In the genomic region with DNA sequence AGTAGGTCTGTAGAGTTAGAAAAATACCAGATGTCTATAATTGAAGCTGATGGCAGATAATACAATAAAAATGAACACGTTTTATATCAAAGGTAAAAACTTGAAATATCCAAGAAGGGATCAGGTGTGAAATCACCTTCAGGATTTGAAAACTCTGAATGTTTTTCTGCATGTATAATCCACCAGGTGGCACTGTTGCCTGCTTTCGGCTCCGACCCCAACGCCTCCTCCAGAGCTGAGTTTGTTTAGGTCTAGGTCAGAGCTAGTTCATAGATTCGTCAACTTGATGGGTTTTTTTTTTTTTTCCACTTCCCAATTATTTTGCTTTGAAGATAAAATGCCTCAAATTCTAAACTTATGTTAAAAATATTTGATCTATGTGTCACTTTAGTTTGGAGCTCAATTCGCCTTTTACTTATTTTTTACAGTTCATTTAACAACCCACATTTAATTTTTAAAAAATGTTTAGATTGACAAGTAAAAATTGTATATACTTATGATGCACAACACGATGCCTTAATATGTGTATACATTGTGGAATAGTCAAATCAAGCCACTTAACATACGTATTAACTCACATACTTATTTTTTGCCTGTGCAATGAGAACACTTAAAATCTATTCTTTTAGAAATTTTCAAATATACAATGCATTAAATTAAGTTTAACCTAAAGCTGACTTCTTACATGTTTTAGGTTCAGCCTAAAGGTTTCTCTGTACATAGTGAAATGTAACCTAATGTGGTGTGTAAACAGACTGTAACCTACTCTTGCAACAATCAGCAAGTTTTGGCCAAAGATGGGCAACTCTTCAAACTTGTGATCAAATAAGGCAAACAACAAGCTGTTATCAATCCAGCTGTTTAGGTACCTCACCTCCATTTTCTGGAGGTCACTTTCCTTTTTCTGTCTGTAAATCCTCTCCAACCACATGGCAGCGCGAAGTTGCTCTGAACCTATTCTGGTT, we compare ENCODE assay signal across 8 cellular contexts. TPM values are rescaled to one million over a fixed set of nuclear protein-coding genes. Genes with fewer than 3 reads are reported as not detected.
DNase-seq lines count a peak whose midpoint lies in the region; ATAC-seq and TF ChIP-seq lines count a peak whose summit lies in the region.

No MANE protein-coding gene starts in this region.

- H3K4me1 ChIP-seq in Panc1 (ENCODE audit: control insufficient read depth, insufficient read depth, low read length) (no peaks in the 10 kb centered on the region), suprapubic skin (no peaks in the 10 kb centered on the region)

- POLR2A ChIA-PET in Panc1 (lab: Charles Lee) = no interaction called here

- TF ChIP-seq CTCF in GM12865 (IDR thresholded peaks at IDR 0.05; ENCODE audit: insufficient read depth, low read depth, low read length, missing control alignments) (peak; percentile 61), Panc1 (IDR thresholded peaks at IDR 0.05) (peak; percentile 84), suprapubic skin (IDR thresholded peaks at IDR 0.05) (peak; percentile 47 to 63)

- H3K4me3 ChIP-seq in GM12865 (ENCODE audit: low read depth, low read length) (no peak overlapping the region), Panc1 (ENCODE audit: low read depth in 2 of 2, low read length in 2 of 2) (no peak overlapping the region), suprapubic skin (no peak overlapping the region)

- no peaks in the 10 kb centered on the region for H3K36me3 Mint-ChIP-seq in activated T-helper 1 cell treated with anti-CD3 and anti-CD28 coated beads, Interleukin-12 subunit alpha, Interleukin-12 subunit beta, Interleukin-2, Interleukin-4 antibody, amounts not matched to agents 30 ng/mL and 10 ng/mL and 1 ng/mL, durations not matched to agents 14 hours and 24 hours and 36 hours (ENCODE audit: low read depth)

- no peaks in the 10 kb centered on the region for H3K36me3 ChIP-seq in Panc1 (ENCODE audit: control insufficient read depth, insufficient read depth, low read length)
- H3K36me3 ChIP-seq in suprapubic skin = no peaks in the 10 kb centered on the region

- no peak overlapping the region for H3K4me3 Mint-ChIP-seq in activated T-helper 1 cell treated with anti-CD3 and anti-CD28 coated beads, Interleukin-12 subunit alpha, Interleukin-12 subunit beta, Interleukin-2, Interleukin-4 antibody, amounts not matched to agents 30 ng/mL and 10 ng/mL and 1 ng/mL, durations not matched to agents 14 hours and 24 hours and 36 hours

- CTCF ChIA-PET in Panc1 (lab: Charles Lee) = interaction anchor here (0.6 to 1.2 kb wide), 6 partner anchors 9 to 1792 kb away, joined by 3 to 9 read pairs (median 4); no protein-coding TSS in a partner anchor

- peak; percentile 63 for DNase-seq in GM12865 (ENCODE audit: low read depth)
- peak; percentile 8 for DNase-seq in HT1080 (ENCODE audit: low read depth)
- DNase-seq in Panc1 (ENCODE audit: low read depth, low spot score) = peak; percentile 22
- DNase-seq in activated T-helper 1 cell treated with anti-CD3 and anti-CD28 coated beads, Interleukin-12 subunit alpha, Interleukin-12 subunit beta, Interleukin-2, Interleukin-4 antibody, amounts not matched to agents 30 ng/mL and 10 ng/mL and 1 ng/mL, durations not matched to agents 14 hours and 24 hours and 36 hours (ENCODE audit: low spot score) = peak; percentile 19
- peak; percentile 59 for DNase-seq in fibroblast of peridontal ligament (ENCODE audit: extremely low read depth)
- peak; percentile 14 for DNase-seq in non-pigmented ciliary epithelial cell (ENCODE audit: low read depth)
- DNase-seq in suprapubic skin (ENCODE audit: low spot score in 2 of 2) = peak in 1 of 2 donors; percentile 63

- H3K9me3 Mint-ChIP-seq in activated T-helper 1 cell treated with anti-CD3 and anti-CD28 coated beads, Interleukin-12 subunit alpha, Interleukin-12 subunit beta, Interleukin-2, Interleukin-4 antibody, amounts not matched to agents 30 ng/mL and 10 ng/mL and 1 ng/mL, durations not matched to agents 14 hours and 24 hours and 36 hours = peaks cover 7% of the 10 kb centered on the region

- no peaks in the 10 kb centered on the region; the same call in 1 of the 2 replicates for H3K27me3 ChIP-seq in Panc1 (ENCODE audit: control insufficient read depth, insufficient read depth, low read length)
- no peaks in the 10 kb centered on the region for H3K27me3 ChIP-seq in suprapubic skin

- in situ Hi-C loops in Panc1 (cut with HindIII; ENCODE audit: low pct_unique_long_range_greater_than_20kb, low sequenced_read_pairs) = no loop called here

- no peaks in the 10 kb centered on the region for H3K4me1 Mint-ChIP-seq in activated T-helper 1 cell treated with anti-CD3 and anti-CD28 coated beads, Interleukin-12 subunit alpha, Interleukin-12 subunit beta, Interleukin-2, Interleukin-4 antibody, amounts not matched to agents 30 ng/mL and 10 ng/mL and 1 ng/mL, durations not matched to agents 14 hours and 24 hours and 36 hours (ENCODE audit: low read depth)

- intact Hi-C loops in Panc1 (cut with micrococcal nuclease; ENCODE audit: unreplicated experiment) = loop anchor here (1.0 to 5.0 kb wide), 2 partner anchors 132 to 320 kb away; no protein-coding TSS in a partner anchor
- intact Hi-C loops in activated T-helper 1 cell treated with anti-CD3 and anti-CD28 coated beads, Interleukin-12 subunit alpha, Interleukin-12 subunit beta, Interleukin-2, Interleukin-4 antibody, amounts not matched to agents 30 ng/mL and 10 ng/mL and 1 ng/mL, durations not matched to agents 14 hours and 24 hours and 36 hours (cut with micrococcal nuclease) = loop anchor here (1.0 to 2.0 kb wide), 7 partner anchors 39 to 956 kb away; a partner anchor contains a TSS

- peaks cover 19% of the 10 kb centered on the region for H3K27me3 Mint-ChIP-seq in activated T-helper 1 cell treated with anti-CD3 and anti-CD28 coated beads, Interleukin-12 subunit alpha, Interleukin-12 subunit beta, Interleukin-2, Interleukin-4 antibody, amounts not matched to agents 30 ng/mL and 10 ng/mL and 1 ng/mL, durations not matched to agents 14 hours and 24 hours and 36 hours (ENCODE audit: insufficient read depth)

- no TSS peak for BruUV-seq in Panc1 (replicated peaks; lab: Mats Ljungman, UMichigan)

- H3K9me3 ChIP-seq in Panc1 (ENCODE audit: control insufficient read depth, insufficient read depth, low read depth, low read length) (no peaks in the 10 kb centered on the region), suprapubic skin (no peaks in the 10 kb centered on the region)

- WGBS in suprapubic skin = 38% methylated on average over 10 of the region's 10 CpGs

- TF ChIP-seq POLR2A in suprapubic skin (IDR thresholded peaks at IDR 0.05) = no peak

- TF ChIP-seq EP300 in suprapubic skin (IDR thresholded peaks at IDR 0.05) = no peak

- H3K27ac ChIP-seq in Panc1 (ENCODE audit: low read length) (no peak overlapping the region), suprapubic skin (no peak overlapping the region)

- H3K27ac Mint-ChIP-seq in activated T-helper 1 cell treated with anti-CD3 and anti-CD28 coated beads, Interleukin-12 subunit alpha, Interleukin-12 subunit beta, Interleukin-2, Interleukin-4 antibody, amounts not matched to agents 30 ng/mL and 10 ng/mL and 1 ng/mL, durations not matched to agents 14 hours and 24 hours and 36 hours = no peak overlapping the region

- ATAC-seq in Panc1 = no peak; the same call in 1 of the 2 replicates
- no peak for ATAC-seq in GM21360 (IDR thresholded peaks at IDR 0.05; ENCODE audit: unreplicated experiment)

RNA-seq across cellular contexts. Expression of a gene that starts 39.4 kb away (rescaled TPM):
- total RNA-seq in HT1080 (2014; rRNA removed; shearing (Covaris generic)) = 0.03 TPM in 1 of 2 replicates, not detected in the other
- 2.0 and 2.3 TPM in 2 replicates for polyA plus RNA-seq in HT1080 (2015; cell fraction: cytosol; rRNA removed)
- polyA plus RNA-seq in HT1080 (2015; cell fraction: nucleus; rRNA removed) = 4.5 and 6.1 TPM in 2 replicates
- total RNA-seq in Panc1 (2021; ENCODE audit: unreplicated experiment) = 5.4 TPM
- polyA plus RNA-seq in Panc1 (2012; ENCODE audit: insufficient read length) = 2.2 TPM
- total RNA-seq in activated T-helper 1 cell treated with anti-CD3 and anti-CD28 coated beads, Interleukin-12 subunit alpha, Interleukin-12 subunit beta, Interleukin-2, Interleukin-4 antibody, amounts not matched to agents 30 ng/mL and 10 ng/mL and 1 ng/mL, durations not matched to agents 14 hours and 24 hours and 36 hours = 5.9 and 6.1 TPM in 2 replicates
- 10 to 100 TPM in 1 of 4 donors, 1 to 10 TPM in 3; 2.2 to 11.0 (median 5.4) TPM for total RNA-seq in suprapubic skin
